8 cellular contexts compared by ENCODE assay signal in the genomic region with DNA sequence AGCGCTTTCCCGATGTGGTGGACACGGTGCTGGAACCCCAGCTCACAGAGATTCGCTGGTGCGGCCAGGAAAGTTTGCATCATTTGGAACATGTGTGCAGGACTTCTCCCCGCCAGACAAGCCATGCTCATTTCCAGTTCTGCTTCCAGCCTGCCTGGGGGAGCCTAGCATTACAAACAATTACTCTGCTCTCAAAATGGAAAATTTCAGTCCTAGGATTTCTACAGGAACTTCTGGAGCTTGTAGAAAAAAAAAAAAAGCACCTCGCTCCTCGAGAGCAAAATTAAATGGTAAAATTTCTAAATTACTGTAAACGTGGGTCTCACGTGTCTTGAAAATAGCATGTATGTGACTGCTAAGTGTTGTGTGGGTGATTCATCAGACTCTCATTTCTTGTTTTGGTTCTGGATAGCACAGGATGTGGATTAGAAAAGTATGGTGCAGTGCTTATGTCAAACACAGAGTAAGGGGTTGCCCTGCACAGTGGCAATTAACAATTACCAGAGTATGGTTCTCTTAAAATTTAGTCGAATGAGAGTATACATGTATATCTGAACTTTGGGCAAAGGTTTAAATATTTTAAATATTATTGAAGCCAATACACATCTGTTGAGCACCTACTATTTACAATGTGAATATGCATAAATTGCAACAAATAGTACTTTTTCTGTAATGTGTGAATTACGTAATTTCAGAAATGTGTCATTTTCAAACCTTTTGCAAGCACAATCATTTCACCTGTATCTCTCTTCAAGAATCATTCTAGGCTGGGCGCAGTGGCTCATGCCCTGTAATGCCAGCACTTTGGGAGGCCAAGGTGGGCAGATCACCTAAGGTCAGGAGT.
A peak's percentile ranks its signal among the peaks of the same experiment; 100 is the strongest.
DNase-seq lines count a peak whose midpoint lies in the region; ATAC-seq, FAIRE-seq and TF ChIP-seq lines count a peak whose summit lies in the region.
"Had no signal": no experiment of that assay in that cellular context is flagged by ENCODE, and none has a peak within 500 bp of the region (broad histone marks: within the 10 kb centered on the region; RNA-seq: fewer than 3 reads in every experiment).

No MANE protein-coding gene starts in this region.

- H3K79me2 ChIP-seq in smooth muscle cell (ENCODE audit: low read depth), result no peaks in the 10 kb centered on the region

- peak overlapping the region; percentile 96 for H3K27ac ChIP-seq in smooth muscle cell (ENCODE audit: low read depth)

- H3K4me3 ChIP-seq in epithelial cell of esophagus (ENCODE audit: low read length) (no peak overlapping the region), smooth muscle cell (no peak overlapping the region)

- DNase-seq in NOMO-1 treated with DMSO at 0.1 percent for 48 hours (lab: John Stamatoyannopoulos, UW; ENCODE audit: unreplicated experiment), result peak; percentile 84
- peak; percentile 55 for DNase-seq in epithelial cell of esophagus (ENCODE audit: low read depth)
- no peak for DNase-seq in smooth muscle cell (lab: John Stamatoyannopoulos, UW; ENCODE audit: unreplicated experiment)
- no peak for DNase-seq in DMS 273 (lab: John Stamatoyannopoulos, UW; ENCODE audit: unreplicated experiment)
- DNase-seq in UCSD-AML1 (lab: John Stamatoyannopoulos, UW; ENCODE audit: unreplicated experiment), result no peak
- no peak for DNase-seq in H54 (ENCODE audit: insufficient read length, low spot score)

- H3K36me3 ChIP-seq in smooth muscle cell (ENCODE audit: low read depth), result no peaks in the 10 kb centered on the region

- H3K4me1 ChIP-seq in smooth muscle cell (ENCODE audit: low read depth), result peaks cover 17% of the 10 kb centered on the region

- peak overlapping the region; percentile 77 for H3K9ac ChIP-seq in smooth muscle cell (ENCODE audit: low read depth)

- no peak for FAIRE-seq in H54 (lab: Jason Lieb, UNC)
- FAIRE-seq: keratinocyte had no signal

- TF ChIP-seq POLR2A in H54 (IDR thresholded peaks at IDR 0.05; ENCODE audit: low read depth, low read length), result no peak

- H2AFZ ChIP-seq in smooth muscle cell (ENCODE audit: low read depth), result peak overlapping the region; percentile 48

- peak overlapping the region; percentile 78 for H3K4me2 ChIP-seq in smooth muscle cell

- no peak for TF ChIP-seq CTCF in epithelial cell of esophagus (IDR thresholded peaks at IDR 0.05; ENCODE audit: insufficient read depth, low read depth, low read length, missing control alignments)
- TF ChIP-seq CTCF in smooth muscle cell (IDR thresholded peaks at IDR 0.05; ENCODE audit: borderline replicate concordance, insufficient read depth, poor library complexity, severe bottlenecking), result no peak

- no peaks in the 10 kb centered on the region for H3K27me3 ChIP-seq in smooth muscle cell (ENCODE audit: low read depth)

- peaks cover 8% of the 10 kb centered on the region for H3K9me3 ChIP-seq in smooth muscle cell (replicated peaks; ENCODE audit: low read depth)

- no peaks in the 10 kb centered on the region for H4K20me1 ChIP-seq in smooth muscle cell (ENCODE audit: low read depth)

- H3F3A ChIP-seq in smooth muscle cell (ENCODE audit: low read depth), result peaks cover 14% of the 10 kb centered on the region

- peak; percentile 75 for ATAC-seq in GM19035 (IDR thresholded peaks at IDR 0.05; ENCODE audit: unreplicated experiment)

- WGBS in smooth muscle cell (ENCODE audit: low lambda C conversion rate), result 38% methylated on average over 13 of the region's 13 CpGs

Comparison
In these comparisons a context has a peak if more than half of its experiments do, and no peak if none do; other contexts are left out.
1. DNase-seq: peak in NOMO-1 treated with DMSO at 0.1 percent for 48 hours (single experiment) and epithelial cell of esophagus (single experiment); none in smooth muscle cell (single experiment), DMS 273 (single experiment), UCSD-AML1 (single experiment) and H54 (single experiment).